26 cellular contexts compared by ENCODE assay signal in genomic region chr4:114109776-114110175, GRCh38.
"Had no signal": no experiment of that assay in that cellular context is flagged by ENCODE, and none has a peak within 500 bp of the region (broad histone marks: within the 10 kb centered on the region; RNA-seq: fewer than 3 reads in every experiment).

No MANE protein-coding gene starts in this region.

- H3K9me3 Mint-ChIP-seq: mesothelial cell of epicardium; naive B cell; natural killer cell treated with Interleukin-12 subunit alpha and Interleukin-12 subunit beta and Interleukin-15 and Interleukin-18, amount 100 ng/mL, for 72 hours; neural crest cell; stimulated activated naive B cell treated with anti-CD40 and anti-IgM and Interleukin-4, amounts not matched to agents 10 μg/mL and 1 μg/mL and 100 μg/mL, for 72 hours; stimulated activated naive CD8-positive, alpha-beta T cell treated with anti-CD3 and anti-CD28 coated beads, Interleukin-15, Interleukin-2, amounts not matched to agents 100 ng/mL and 50 ng/mL, for 24 hours had no signal

- FAIRE-seq: colon, frontal cortex, pancreas had no signal

- H3K4me3 ChIP-seq: dorsolateral prefrontal cortex, lung, mucosa of descending colon, pancreas, sigmoid colon, skin epidermis, spleen, thoracic aorta, tibial nerve, upper lobe of right lung, uterus had no signal

- H3K4me1 ChIP-seq: pancreas, sigmoid colon, spleen, tibial nerve, upper lobe of right lung, uterus had no signal

- H3K36me3 ChIP-seq: neutrophil, pancreas, sigmoid colon, spleen, thoracic aorta, tibial nerve, upper lobe of right lung, uterus had no signal

- DNase-seq: effector CD4-positive, alpha-beta T cell; head of caudate nucleus; mesenchymal stem cell; mucosa of descending colon; naive B cell; pancreas; right cardiac atrium; sigmoid colon; spleen; stimulated activated CD4-positive, alpha-beta T cell treated with anti-CD3 and anti-CD28 coated beads, Interleukin-4, amount 100 ng/mL, for 4 hours; stimulated activated naive B cell treated with anti-CD40 and anti-IgM and Interleukin-4, amounts not matched to agents 10 μg/mL and 1 μg/mL and 100 μg/mL, for 72 hours; upper lobe of right lung; uterus had no signal

- H3K27ac Mint-ChIP-seq: mesothelial cell of epicardium; natural killer cell treated with Interleukin-12 subunit alpha and Interleukin-12 subunit beta and Interleukin-15 and Interleukin-18, amount 100 ng/mL, for 72 hours; stimulated activated naive B cell treated with anti-CD40 and anti-IgM and Interleukin-4, amounts not matched to agents 10 μg/mL and 1 μg/mL and 100 μg/mL, for 72 hours; stimulated activated naive CD8-positive, alpha-beta T cell treated with anti-CD3 and anti-CD28 coated beads, Interleukin-15, Interleukin-2, amounts not matched to agents 100 ng/mL and 50 ng/mL, for 24 hours had no signal

- H3K27ac ChIP-seq: epithelial cell of prostate, neutrophil, pancreas, sigmoid colon, skin epidermis, spleen, thoracic aorta, tibial nerve, upper lobe of right lung, uterus had no signal

- H3K27me3 Mint-ChIP-seq: stimulated activated naive CD8-positive, alpha-beta T cell treated with anti-CD3 and anti-CD28 coated beads, Interleukin-15, Interleukin-2, amounts not matched to agents 100 ng/mL and 50 ng/mL, for 24 hours had no signal

- H3K4me3 Mint-ChIP-seq: mesothelial cell of epicardium; naive B cell; natural killer cell treated with Interleukin-12 subunit alpha and Interleukin-12 subunit beta and Interleukin-15 and Interleukin-18, amount 100 ng/mL, for 72 hours; neural crest cell; stimulated activated naive B cell treated with anti-CD40 and anti-IgM and Interleukin-4, amounts not matched to agents 10 μg/mL and 1 μg/mL and 100 μg/mL, for 72 hours; stimulated activated naive CD8-positive, alpha-beta T cell treated with anti-CD3 and anti-CD28 coated beads, Interleukin-15, Interleukin-2, amounts not matched to agents 100 ng/mL and 50 ng/mL, for 24 hours had no signal

- H3K36me3 Mint-ChIP-seq: mesothelial cell of epicardium; naive B cell; natural killer cell treated with Interleukin-12 subunit alpha and Interleukin-12 subunit beta and Interleukin-15 and Interleukin-18, amount 100 ng/mL, for 72 hours; stimulated activated naive B cell treated with anti-CD40 and anti-IgM and Interleukin-4, amounts not matched to agents 10 μg/mL and 1 μg/mL and 100 μg/mL, for 72 hours had no signal

- H3K4me1 Mint-ChIP-seq: naive B cell; neural crest cell; stimulated activated naive B cell treated with anti-CD40 and anti-IgM and Interleukin-4, amounts not matched to agents 10 μg/mL and 1 μg/mL and 100 μg/mL, for 72 hours had no signal

- H3K27me3 ChIP-seq: dorsolateral prefrontal cortex, neutrophil, pancreas, sigmoid colon, tibial nerve, upper lobe of right lung, uterus had no signal

- H3K9me3 ChIP-seq: mucosa of descending colon, neutrophil, pancreas, sigmoid colon, spleen, thoracic aorta, tibial nerve, upper lobe of right lung, uterus had no signal
